ENCODE assay signal across 8 cellular contexts in genomic region chr4:39043697-39044363, GRCh38. TPM values are rescaled to one million over a fixed set of nuclear protein-coding genes. Genes with fewer than 3 reads are reported as not detected.
A peak's percentile ranks its signal among the peaks of the same experiment; 100 is the strongest.
DNase-seq lines count a peak whose midpoint lies in the region; ATAC-seq, FAIRE-seq and TF ChIP-seq lines count a peak whose summit lies in the region.

No MANE protein-coding gene starts in this region.

- WGBS in right cardiac atrium = 15% methylated on average over 9 of the region's 9 CpGs

- intact Hi-C loops in CD4-positive, alpha-beta memory T cell (cut with micrococcal nuclease) = loop anchor here (1.0 to 10.0 kb wide), 7 partner anchors 12 to 729 kb away; partner anchors contain the start of genes KLF3, LIAS, RPL9 and TMEM156
- intact Hi-C loops in right cardiac atrium (cut with DNase I) = no loop called here

- no peaks in the 10 kb centered on the region for H3K27me3 ChIP-seq in CD4-positive, alpha-beta memory T cell (ENCODE audit: insufficient read depth, low read length)
- no peaks in the 10 kb centered on the region for H3K27me3 ChIP-seq in HUES6 (ENCODE audit: control insufficient read depth, insufficient read depth, low read length)
- no peaks in the 10 kb centered on the region for H3K27me3 ChIP-seq in right cardiac atrium (ENCODE audit: control insufficient read depth, insufficient read depth)
- no peaks in the 10 kb centered on the region for H3K27me3 ChIP-seq in skeletal muscle tissue (ENCODE audit: control insufficient read depth in 3 of 3, insufficient read depth in 3 of 3, low read length in 3 of 3)

- POLR2A ChIA-PET in CD4-positive, alpha-beta memory T cell (lab: Charles Lee; ENCODE audit: partially characterized antibody) = interaction anchor here (0.5 to 6.3 kb wide), 11 partner anchors 12 to 1013 kb away, joined by 3 to 100 read pairs (median 6); partner anchors contain the start of genes N4BP2 and TMEM156

- no peaks in the 10 kb centered on the region for H3K9me3 ChIP-seq in CD4-positive, alpha-beta memory T cell (ENCODE audit: control insufficient read depth in 1 of 2, low read length in 2 of 2)
- H3K9me3 ChIP-seq in HUES6 (ENCODE audit: control insufficient read depth, insufficient read depth, low read depth, low read length) (no peaks in the 10 kb centered on the region), right cardiac atrium (ENCODE audit: control insufficient read depth, low read length) (no peaks in the 10 kb centered on the region), skeletal muscle tissue (ENCODE audit: control insufficient read depth in 3 of 3, low read length in 3 of 3) (no peaks in the 10 kb centered on the region)

- ATAC-seq in activated naive CD4-positive, alpha-beta T cell treated with anti-CD3 and anti-CD28 coated beads, Interleukin-2, amount 50 U/mL, for 72 hours = peak in 1 of 2 donors; percentile 2
- ATAC-seq in right cardiac atrium = peak in 1 of 2 donors; percentile 57
- ATAC-seq in left lobe of liver = no peak

- CTCF ChIA-PET in CD4-positive, alpha-beta memory T cell (lab: Charles Lee; ENCODE audit: partially characterized antibody) = interaction anchor here (1.4 to 4.8 kb wide), 3 partner anchors 12 to 141 kb away, joined by 4 to 43 read pairs (median 12); partner anchors contain the start of gene TMEM156

- DNase-seq in CD4-positive, alpha-beta memory T cell = peak in 2 of 5 donors; percentile 21 to 67
- no peak for DNase-seq in activated naive CD4-positive, alpha-beta T cell treated with anti-CD3 and anti-CD28 coated beads, Interleukin-2, amount 50 U/mL, for 72 hours (ENCODE audit: low spot score in 2 of 2)
- DNase-seq in right cardiac atrium = no peak
- DNase-seq in H54 (ENCODE audit: insufficient read length, low spot score) = no peak
- DNase-seq in left lobe of liver (ENCODE audit: low spot score) = no peak
- DNase-seq in DMS79 (lab: John Stamatoyannopoulos, UW) = no peak

- peak overlapping the region; percentile 87 to 98 (median 92) for H3K4me3 Mint-ChIP-seq in CD4-positive, alpha-beta memory T cell

- H3K36me3 Mint-ChIP-seq in CD4-positive, alpha-beta memory T cell = peaks cover 0 to 15% of the 10 kb centered on the region in 2 donors
- peaks cover 0 to 12% of the 10 kb centered on the region in 2 donors for H3K36me3 Mint-ChIP-seq in activated naive CD4-positive, alpha-beta T cell treated with anti-CD3 and anti-CD28 coated beads, Interleukin-2, amount 50 U/mL, for 72 hours

- no peaks in the 10 kb centered on the region for H3K27me3 Mint-ChIP-seq in CD4-positive, alpha-beta memory T cell

- FAIRE-seq in H54 (lab: Jason Lieb, UNC) = no peak

- H3K4me1 Mint-ChIP-seq in CD4-positive, alpha-beta memory T cell = peaks cover 38 to 53% (median 44%) of the 10 kb centered on the region in 4 donors

- H3K9ac ChIP-seq in HUES6 (ENCODE audit: low read length) (peak overlapping the region; percentile 59), skeletal muscle tissue (ENCODE audit: low read depth in 1 of 3, low read length in 3 of 3) (peak overlapping the region; percentile 60 to 75 (median 63))

- peak overlapping the region; percentile 18 to 57 for H3K4me3 ChIP-seq in CD4-positive, alpha-beta memory T cell (ENCODE audit: low read length in 2 of 2)
- H3K4me3 ChIP-seq in HUES6 (ENCODE audit: low read depth, low read length) (peak overlapping the region; percentile 83), right cardiac atrium (ENCODE audit: low read length) (peak overlapping the region; percentile 100), skeletal muscle tissue (ENCODE audit: low read length in 3 of 3) (peak overlapping the region; percentile 66 to 73 (median 72))

- H3K27ac Mint-ChIP-seq in CD4-positive, alpha-beta memory T cell = peak overlapping the region; percentile 94 to 98 (median 97)
- H3K27ac Mint-ChIP-seq in activated naive CD4-positive, alpha-beta T cell treated with anti-CD3 and anti-CD28 coated beads, Interleukin-2, amount 50 U/mL, for 72 hours = peak overlapping the region; percentile 83 to 91

- peak overlapping the region; percentile 82 for H3K27ac ChIP-seq in CD4-positive, alpha-beta memory T cell (ENCODE audit: low read depth, low read length)
- H3K27ac ChIP-seq in HUES6 (ENCODE audit: low read depth, low read length) (no peak overlapping the region), right cardiac atrium (ENCODE audit: low read length) (peak overlapping the region; percentile 70), skeletal muscle tissue (ENCODE audit: low read depth, low read length) (peak overlapping the region; percentile 70)

- H3K36me3 ChIP-seq in CD4-positive, alpha-beta memory T cell (ENCODE audit: insufficient read depth, low read length) = no peaks in the 10 kb centered on the region
- no peaks in the 10 kb centered on the region for H3K36me3 ChIP-seq in HUES6 (ENCODE audit: control insufficient read depth, insufficient read depth, low read length)
- H3K36me3 ChIP-seq in skeletal muscle tissue (ENCODE audit: control insufficient read depth in 3 of 3, insufficient read depth in 3 of 3, low read length in 3 of 3) = no peaks in the 10 kb centered on the region

- H3K4me1 ChIP-seq in CD4-positive, alpha-beta memory T cell (ENCODE audit: insufficient read depth, low read length) = peaks cover 44% of the 10 kb centered on the region
- peaks cover 11% of the 10 kb centered on the region for H3K4me1 ChIP-seq in HUES6 (ENCODE audit: control insufficient read depth, insufficient read depth, low read length)
- H3K4me1 ChIP-seq in right cardiac atrium (ENCODE audit: control insufficient read depth, insufficient read depth, low read length) = no peaks in the 10 kb centered on the region
- H3K4me1 ChIP-seq in skeletal muscle tissue (ENCODE audit: control insufficient read depth in 3 of 3, insufficient read depth in 3 of 3, low read length in 3 of 3) = no peaks in the 10 kb centered on the region

- TF ChIP-seq POLR2A in H54 (IDR thresholded peaks at IDR 0.05; ENCODE audit: low read depth, low read length) = no peak

- H3K9me3 Mint-ChIP-seq in CD4-positive, alpha-beta memory T cell = peaks cover 0 to 2% (median 0%) of the 10 kb centered on the region in 8 donors
- H3K9me3 Mint-ChIP-seq in activated naive CD4-positive, alpha-beta T cell treated with anti-CD3 and anti-CD28 coated beads, Interleukin-2, amount 50 U/mL, for 72 hours = no peaks in the 10 kb centered on the region

RNA-seq across cellular contexts. Expression of gene TMEM156, which starts 11.6 kb away (rescaled TPM):
- total RNA-seq in CD4-positive, alpha-beta memory T cell = 10 to 100 TPM; 16.8 to 19.3 TPM
- 10 to 100 TPM; 46.2 to 53.1 TPM for polyA plus RNA-seq in CD4-positive, alpha-beta memory T cell
- 10 to 100 TPM; 13.8 to 24.0 TPM for total RNA-seq in activated naive CD4-positive, alpha-beta T cell treated with anti-CD3 and anti-CD28 coated beads, Interleukin-2, amount 50 U/mL, for 72 hours
- total RNA-seq in right cardiac atrium (under 1 TPM in 1 of 4 donors, not detected in 3; 0.12 TPM), skeletal muscle tissue (under 0.01 TPM), left lobe of liver (0.55 TPM)
- 0.14 TPM for polyA plus RNA-seq in right cardiac atrium

RNA-seq across cellular contexts. Expression of gene KLHL5, which starts 18.2 kb away (rescaled TPM):
- 10 to 100 TPM; 37.6 to 38.4 TPM for total RNA-seq in CD4-positive, alpha-beta memory T cell
- 10 to 100 TPM; 18.6 to 23.1 TPM for polyA plus RNA-seq in CD4-positive, alpha-beta memory T cell
- 10 to 100 TPM in 1 of 2 donors, 1 to 10 TPM in 1; 5.0 to 29.4 TPM for total RNA-seq in activated naive CD4-positive, alpha-beta T cell treated with anti-CD3 and anti-CD28 coated beads, Interleukin-2, amount 50 U/mL, for 72 hours
- total RNA-seq in right cardiac atrium = 10 to 100 TPM; 11.2 to 17.0 (median 15.6) TPM
- 5.8 TPM for polyA plus RNA-seq in right cardiac atrium
- 15.1 TPM for total RNA-seq in skeletal muscle tissue
- 30.4 TPM for total RNA-seq in left lobe of liver

Comparison
In these comparisons a context has a peak if more than half of its experiments do, and no peak if none do; other contexts are left out.
1. H3K4me3 ChIP-seq: peak in every context shown above with its lines; median percentile 100 in right cardiac atrium; 83 in HUES6; 72 in skeletal muscle tissue; 38 in CD4-positive, alpha-beta memory T cell.